8 cellular contexts compared by ENCODE assay signal in the genomic region with DNA sequence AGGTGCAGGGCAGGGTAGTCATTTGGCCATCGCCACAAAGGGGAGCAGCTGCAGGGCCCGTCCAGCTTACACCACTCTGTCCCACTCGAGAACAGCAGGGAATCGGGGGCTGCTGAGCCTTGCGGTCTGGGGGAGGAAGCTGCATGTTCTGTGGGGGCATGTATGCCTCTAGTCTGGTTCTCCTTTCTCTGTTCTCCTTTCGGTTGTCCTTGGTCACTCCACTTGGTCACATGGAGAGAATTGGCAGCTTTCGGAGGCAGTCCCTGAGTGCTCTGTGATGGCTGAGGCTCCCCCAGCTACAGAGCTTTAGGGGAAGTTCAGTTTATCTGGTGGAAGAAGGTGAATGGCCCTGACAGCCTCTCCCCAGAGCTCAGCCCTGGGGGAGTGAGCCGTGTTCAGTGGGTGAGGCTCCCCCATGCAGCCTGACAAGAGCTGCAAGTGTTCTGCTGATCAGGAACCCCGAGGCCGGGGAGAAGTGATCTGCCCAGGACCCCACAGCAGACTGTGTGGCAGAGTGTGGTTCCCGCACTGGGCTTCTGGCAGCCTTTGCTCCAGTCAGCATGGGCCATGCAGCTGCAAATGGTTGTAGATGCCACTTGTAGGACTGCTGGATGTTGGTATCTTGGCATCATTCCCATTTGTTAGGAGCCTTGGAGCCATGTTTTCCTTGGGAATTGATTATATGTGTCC. TPM values are rescaled to one million over a fixed set of nuclear protein-coding genes. Genes with fewer than 3 reads are reported as not detected.
DNase-seq lines count a peak whose midpoint lies in the region; ATAC-seq and TF ChIP-seq lines count a peak whose summit lies in the region.

No MANE protein-coding gene starts in this region.

- H3K4me3 Mint-ChIP-seq in activated naive CD4-positive, alpha-beta T cell treated with anti-CD3 and anti-CD28 coated beads, Interleukin-2, amount 50 U/mL, for 24 hours, result peak overlapping the region; percentile 89

- DNase-seq in mucosa of gallbladder (ENCODE audit: low spot score), result peak; percentile 46
- no peak for DNase-seq in NCI-H2196 treated with DMSO at 0.1 percent for 48 hours (lab: John Stamatoyannopoulos, UW; ENCODE audit: unreplicated experiment)
- DNase-seq in stimulated activated naive CD4-positive, alpha-beta T cell (lab: John Stamatoyannopoulos, UW), result no peak
- no peak for DNase-seq in NCI-H510A (lab: John Stamatoyannopoulos, UW)

- H3K4me1 Mint-ChIP-seq in activated naive CD4-positive, alpha-beta T cell treated with anti-CD3 and anti-CD28 coated beads, Interleukin-2, amount 50 U/mL, for 24 hours, result peaks cover 49% of the 10 kb centered on the region

- ATAC-seq in GM19468 (IDR thresholded peaks at IDR 0.05; ENCODE audit: extremely low read depth, unreplicated experiment) (peak; percentile 86), HG03521 (IDR thresholded peaks at IDR 0.05; ENCODE audit: unreplicated experiment) (peak; percentile 91)

- 0 out of 3 replicates have a peak, but pooled peaks have one; percentile 6 for TF ChIP-seq CTCF in GM12872 (IDR thresholded peaks at IDR 0.05; ENCODE audit: insufficient read depth, low read depth, low read length)

- H3K9me3 Mint-ChIP-seq in activated naive CD4-positive, alpha-beta T cell treated with anti-CD3 and anti-CD28 coated beads, Interleukin-2, amount 50 U/mL, for 24 hours, result no peaks in the 10 kb centered on the region

- H3K36me3 Mint-ChIP-seq in activated naive CD4-positive, alpha-beta T cell treated with anti-CD3 and anti-CD28 coated beads, Interleukin-2, amount 50 U/mL, for 24 hours, result no peaks in the 10 kb centered on the region

- H3K27ac Mint-ChIP-seq in activated naive CD4-positive, alpha-beta T cell treated with anti-CD3 and anti-CD28 coated beads, Interleukin-2, amount 50 U/mL, for 24 hours, result peak overlapping the region; percentile 96

- no peaks in the 10 kb centered on the region for H3K27me3 Mint-ChIP-seq in activated naive CD4-positive, alpha-beta T cell treated with anti-CD3 and anti-CD28 coated beads, Interleukin-2, amount 50 U/mL, for 24 hours

RNA-seq across cellular contexts. Expression of a gene that starts 22.3 kb away (rescaled TPM):
- total RNA-seq in mucosa of gallbladder, result 225 TPM
